ENCODE assay signal across 19 cellular contexts in genomic region chr21:39055167-39055767, GRCh38.
DNase-seq lines count a peak whose midpoint lies in the region; ATAC-seq and TF ChIP-seq lines count a peak whose summit lies in the region.
"Had no signal": no experiment of that assay in that cellular context is flagged by ENCODE, and none has a peak within 500 bp of the region (broad histone marks: within the 10 kb centered on the region; RNA-seq: fewer than 3 reads in every experiment).

No MANE protein-coding gene starts in this region.

- no peak overlapping the region for H3K4me3 ChIP-seq in lung
- H3K4me3 ChIP-seq in upper lobe of right lung = no peak overlapping the region
- H3K4me3 ChIP-seq in lower leg skin (ENCODE audit: low read depth, poor library complexity, severe bottlenecking) = no peak overlapping the region
- H3K4me3 ChIP-seq: A549, GM12878 had no signal

- no peaks in the 10 kb centered on the region for H3K4me1 Mint-ChIP-seq in activated CD4-positive, alpha-beta memory T cell treated with anti-CD3 and anti-CD28 coated beads for 36 hours (ENCODE audit: low read depth)
- H3K4me1 Mint-ChIP-seq: activated CD4-positive, alpha-beta T cell treated with anti-CD3 and anti-CD28 coated beads, Interleukin-2, amount 10 ng/mL, durations not matched to agents 24 days and 14 days had no signal

- no peak for TF ChIP-seq POLR2A in lower leg skin (IDR thresholded peaks at IDR 0.05)

- POLR2A ChIA-PET in activated CD4-positive, alpha-beta memory T cell treated with anti-CD3 and anti-CD28 coated beads for 36 hours (lab: Charles Lee) = no interaction called here

- H3K9me3 ChIP-seq in lung (ENCODE audit: control insufficient read depth in 2 of 2, insufficient read depth in 1 of 2, low read length in 1 of 2) (no peaks in the 10 kb centered on the region), upper lobe of right lung (no peaks in the 10 kb centered on the region)
- H3K9me3 ChIP-seq: A549 had no signal

- H3K9me3 Mint-ChIP-seq in activated CD4-positive, alpha-beta memory T cell treated with anti-CD3 and anti-CD28 coated beads for 36 hours = no peaks in the 10 kb centered on the region
- H3K9me3 Mint-ChIP-seq: activated CD4-positive, alpha-beta T cell treated with anti-CD3 and anti-CD28 coated beads, Interleukin-2, amount 10 ng/mL, durations not matched to agents 24 days and 14 days; activated naive CD4-positive, alpha-beta T cell treated with anti-CD3 and anti-CD28 coated beads, Interleukin-2, amount 50 U/mL, for 72 hours; CD8-positive, alpha-beta T cell had no signal

- H3K27me3 ChIP-seq in lung (ENCODE audit: control insufficient read depth, insufficient read depth) (no peaks in the 10 kb centered on the region), upper lobe of right lung (no peaks in the 10 kb centered on the region)

- peaks cover 5% of the 10 kb centered on the region for H3K27me3 Mint-ChIP-seq in activated CD4-positive, alpha-beta memory T cell treated with anti-CD3 and anti-CD28 coated beads for 36 hours

- H3K27ac ChIP-seq in lung (ENCODE audit: low read depth in 1 of 2, low read length in 1 of 2) (peak overlapping the region in 1 of 2 donors; percentile 72), upper lobe of right lung (peak overlapping the region; percentile 44), substantia nigra (ENCODE audit: low read depth, low read length, poor library complexity, severe bottlenecking) (no peak overlapping the region)
- H3K27ac ChIP-seq: A549 had no signal

- intact Hi-C loops in upper lobe of right lung (cut with DNase I) (no loop called here), lower leg skin (cut with DNase I; ENCODE audit: low total_unique reads) (loop anchor here (5.0 kb wide), 1 partner anchor 548 kb away; no protein-coding TSS in a partner anchor)
- intact Hi-C loops in activated CD4-positive, alpha-beta memory T cell treated with anti-CD3 and anti-CD28 coated beads for 36 hours (cut with micrococcal nuclease) = no loop called here

- DNase-seq in NCI-H748 (lab: John Stamatoyannopoulos, UW; ENCODE audit: unreplicated experiment) (peak; percentile 10), NCI-H748 treated with DMSO at 0.1 percent for 48 hours (lab: John Stamatoyannopoulos, UW) (no peak), dermis microvascular lymphatic vessel endothelial cell (ENCODE audit: low read depth in 2 of 2) (peak; percentile 33 to 47), lung (ENCODE audit: low spot score) (no peak), upper lobe of right lung (no peak), lower leg skin (ENCODE audit: low spot score in 2 of 2) (no peak), substantia nigra (lab: John Stamatoyannopoulos, UW) (no peak)
- no peak for DNase-seq in activated CD4-positive, alpha-beta memory T cell treated with anti-CD3 and anti-CD28 coated beads for 36 hours
- DNase-seq: activated CD4-positive, alpha-beta T cell treated with anti-CD3 and anti-CD28 coated beads, Interleukin-2, amount 10 ng/mL, durations not matched to agents 24 days and 14 days; CD8-positive, alpha-beta T cell; GOT3; left colon; NCI-H187 treated with DMSO at 0.1 percent for 48 hours; NCI-H526 treated with DMSO at 0.1 percent for 48 hours; small intestine had no signal

- ATAC-seq in lung (ENCODE audit: insufficient read depth, low FRiP score) = peak; percentile 19
- ATAC-seq in upper lobe of right lung = no peak
- ATAC-seq: A549; activated naive CD4-positive, alpha-beta T cell treated with anti-CD3 and anti-CD28 coated beads, Interleukin-2, amount 50 U/mL, for 72 hours; CD8-positive, alpha-beta T cell; GM12878; left colon had no signal

- H3K4me1 ChIP-seq in lung (ENCODE audit: control insufficient read depth in 2 of 2, insufficient read depth in 2 of 2, low read length in 2 of 2) (peaks cover 9 to 12% of the 10 kb centered on the region in 2 donors), upper lobe of right lung (peaks cover 7% of the 10 kb centered on the region)
- H3K4me1 ChIP-seq: A549 had no signal

- 52 to 61% methylated on average over 6 of the region's 6 CpGs for WGBS in lung, 2 donors
- WGBS in lower leg skin, 2 donors = 28 to 35% methylated on average over 6 of the region's 6 CpGs

- no peak overlapping the region for H3K4me3 Mint-ChIP-seq in activated CD4-positive, alpha-beta memory T cell treated with anti-CD3 and anti-CD28 coated beads for 36 hours
- H3K4me3 Mint-ChIP-seq: activated CD4-positive, alpha-beta T cell treated with anti-CD3 and anti-CD28 coated beads, Interleukin-2, amount 10 ng/mL, durations not matched to agents 24 days and 14 days; brain; CD8-positive, alpha-beta T cell had no signal

- CTCF ChIA-PET in activated CD4-positive, alpha-beta memory T cell treated with anti-CD3 and anti-CD28 coated beads for 36 hours (lab: Charles Lee) = no interaction called here

- TF ChIP-seq CTCF in lung (IDR thresholded peaks at IDR 0.05; ENCODE audit: control extremely low read depth, extremely low read depth) (no peak), upper lobe of right lung (IDR thresholded peaks at IDR 0.05) (no peak), lower leg skin (IDR thresholded peaks at IDR 0.05) (no peak)

- H3K36me3 Mint-ChIP-seq in activated CD4-positive, alpha-beta memory T cell treated with anti-CD3 and anti-CD28 coated beads for 36 hours = no peaks in the 10 kb centered on the region
- H3K36me3 Mint-ChIP-seq: activated naive CD4-positive, alpha-beta T cell treated with anti-CD3 and anti-CD28 coated beads, Interleukin-2, amount 50 U/mL, for 72 hours; brain; CD8-positive, alpha-beta T cell had no signal

- no peaks in the 10 kb centered on the region for H3K36me3 ChIP-seq in lung (ENCODE audit: control insufficient read depth in 2 of 2, insufficient read depth in 2 of 2, low read length in 2 of 2)
- H3K36me3 ChIP-seq in upper lobe of right lung = no peaks in the 10 kb centered on the region

- no peak overlapping the region for H3K27ac Mint-ChIP-seq in activated CD4-positive, alpha-beta memory T cell treated with anti-CD3 and anti-CD28 coated beads for 36 hours
- H3K27ac Mint-ChIP-seq: activated CD4-positive, alpha-beta T cell treated with anti-CD3 and anti-CD28 coated beads, Interleukin-2, amount 10 ng/mL, durations not matched to agents 24 days and 14 days; activated naive CD4-positive, alpha-beta T cell treated with anti-CD3 and anti-CD28 coated beads, Interleukin-2, amount 50 U/mL, for 72 hours; brain; CD8-positive, alpha-beta T cell had no signal

Comparison
In these comparisons a context has a peak if more than half of its experiments do, and no peak if none do; other contexts are left out.
1. DNase-seq: peak in NCI-H748 (single experiment) and dermis microvascular lymphatic vessel endothelial cell (2 of 2); none in NCI-H748 treated with DMSO at 0.1 percent for 48 hours (single experiment), lung (single experiment), upper lobe of right lung (single experiment), activated CD4-positive, alpha-beta memory T cell treated with anti-CD3 and anti-CD28 coated beads for 36 hours (single experiment), lower leg skin (0 of 2) and substantia nigra (0 of 49).